2 cellular contexts compared by ENCODE assay signal in the genomic region with DNA sequence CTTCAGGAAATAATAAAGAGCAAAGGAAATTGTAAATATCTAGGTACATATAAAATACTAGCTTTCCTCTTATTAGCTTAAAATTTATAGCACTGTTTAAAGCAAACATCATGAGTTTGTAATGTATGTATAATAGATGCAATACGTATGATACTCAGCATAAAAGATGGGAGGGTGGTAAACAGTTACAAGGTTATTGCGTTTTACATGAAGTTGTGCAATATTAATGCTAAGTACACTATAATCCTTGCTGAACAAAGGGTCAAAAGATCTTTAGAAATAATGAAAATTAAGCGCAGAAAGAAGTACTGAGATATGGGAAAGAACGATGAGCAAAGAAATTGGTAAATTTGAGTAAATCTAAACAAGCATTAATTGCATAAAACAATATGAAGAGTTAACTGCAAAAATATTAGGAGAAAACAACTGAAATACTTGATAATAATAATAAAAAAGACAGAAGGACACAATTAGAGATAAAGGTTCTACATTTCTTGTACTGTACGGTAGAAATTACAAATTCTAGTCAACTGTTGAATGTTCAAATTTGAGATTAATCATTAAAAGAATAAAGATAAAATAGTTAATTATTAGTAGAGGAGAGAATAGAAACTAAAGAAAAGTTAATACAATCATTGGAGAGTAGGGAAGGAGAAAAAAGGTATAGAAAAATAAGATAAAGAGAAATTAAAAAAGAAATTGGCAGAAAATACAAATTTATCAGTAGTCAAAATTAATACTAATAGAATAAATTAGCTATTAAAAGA.
TF ChIP-seq lines count a peak whose summit lies in the region.

No MANE protein-coding gene starts in this region.

TF ChIP-seq in IMR-90, 13 proteins besides CTCF, POLR2A, EP300 and RAD21:
- TF ChIP-seq SMC3 (IDR thresholded peaks at IDR 0.05; ENCODE audit: low read depth, low read length) (no peak), CEBPB (IDR thresholded peaks at IDR 0.05; ENCODE audit: low read depth, low read length) (peak; percentile 69)
TF ChIP-seq in IMR-90: peak in this region for 1.

TF ChIP-seq in K562, 482 proteins besides CTCF, POLR2A, EP300 and RAD21:
- TF ChIP-seq ATF1 (CRISPR knock-in tag; IDR thresholded peaks at IDR 0.05) (no peak), ATF1 (tag; IDR thresholded peaks at IDR 0.05) (no peak), CHD2 (IDR thresholded peaks at IDR 0.05; ENCODE audit: low read depth, low read length) (no peak), CEBPG (CRISPR knock-in tag; IDR thresholded peaks at IDR 0.05) (no peak), CEBPG (tag; conservative IDR thresholded peaks at IDR 0.05 in 1 of 2, IDR thresholded peaks at IDR 0.05 in 1 of 2) (peak in 1 of 2 experiments; percentile 41; a peak in 1 of 4 replicates), MYBL2 (IDR thresholded peaks at IDR 0.05; ENCODE audit: low read depth) (no peak), MYBL2 (CRISPR knock-in tag; IDR thresholded peaks at IDR 0.05; ENCODE audit: borderline replicate concordance) (no peak), CEBPB (tag; IDR thresholded peaks at IDR 0.05) (peak; percentile 39; the same call in 1 of the 2 replicates)
- TF ChIP-seq, protein P1, sequence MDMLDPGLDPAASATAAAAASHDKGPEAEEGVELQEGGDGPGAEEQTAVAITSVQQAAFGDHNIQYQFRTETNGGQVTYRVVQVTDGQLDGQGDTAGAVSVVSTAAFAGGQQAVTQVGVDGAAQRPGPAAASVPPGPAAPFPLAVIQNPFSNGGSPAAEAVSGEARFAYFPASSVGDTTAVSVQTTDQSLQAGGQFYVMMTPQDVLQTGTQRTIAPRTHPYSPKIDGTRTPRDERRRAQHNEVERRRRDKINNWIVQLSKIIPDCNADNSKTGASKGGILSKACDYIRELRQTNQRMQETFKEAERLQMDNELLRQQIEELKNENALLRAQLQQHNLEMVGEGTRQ (CRISPR knock-in tag; IDR thresholded peaks at IDR 0.05): no peak
